In the genomic region with DNA sequence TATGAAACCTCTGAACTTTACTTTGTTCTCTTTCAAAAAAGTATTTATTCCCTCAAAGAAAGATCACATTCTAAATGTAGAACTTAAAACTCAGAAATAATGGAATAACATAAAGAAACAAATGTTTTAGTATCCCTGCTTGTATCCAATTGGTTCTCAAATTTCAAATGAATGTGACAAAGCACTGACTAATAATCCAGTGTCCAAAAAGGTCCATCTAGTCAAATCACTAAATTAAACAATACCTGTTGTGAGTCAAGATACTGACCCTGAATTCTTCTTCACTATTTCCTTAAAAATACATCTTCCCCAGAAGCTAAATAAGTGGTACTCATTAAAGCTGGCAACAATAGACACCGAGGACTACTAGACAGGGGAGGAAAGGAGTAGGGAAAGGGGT, we compare ENCODE assay signal across 27 cellular contexts.
"Had no signal": no experiment of that assay in that cellular context is flagged by ENCODE, and none has a peak within 500 bp of the region (broad histone marks: within the 10 kb centered on the region; RNA-seq: fewer than 3 reads in every experiment).

No MANE protein-coding gene starts in this region.

- H3K9me3 Mint-ChIP-seq: activated naive CD8-positive, alpha-beta T cell treated with anti-CD3 and anti-CD28 coated beads, Interleukin-2, amount 10 ng/mL, durations not matched to agents 7 days and 5 days had no signal

- H3K4me3 Mint-ChIP-seq: activated CD8-positive, alpha-beta T cell treated with anti-CD3 and anti-CD28 coated beads, Interleukin-2, amount 10 ng/mL, durations not matched to agents 7 days and 5 days; activated naive CD8-positive, alpha-beta T cell treated with anti-CD3 and anti-CD28 coated beads, Interleukin-2, amount 10 ng/mL, durations not matched to agents 7 days and 5 days had no signal

- H3K36me3 ChIP-seq: Peyer's patch had no signal

- ATAC-seq: activated CD4-positive, CD25-positive, alpha-beta regulatory T cell treated with anti-CD3 and anti-CD28 coated beads, Interleukin-2, amount 50 U/mL, for 24 hours; activated CD8-positive, alpha-beta T cell treated with anti-CD3 and anti-CD28 coated beads, Interleukin-2, amount 10 ng/mL, durations not matched to agents 7 days and 5 days; body of pancreas; SK-N-SH treated with all-trans-retinoic acid at 6 μM for 48 hours had no signal

- H3K27me3 ChIP-seq: body of pancreas, Peyer's patch, SJCRH30 had no signal

- H3K27ac Mint-ChIP-seq: activated CD8-positive, alpha-beta T cell treated with anti-CD3 and anti-CD28 coated beads, Interleukin-2, amount 10 ng/mL, durations not matched to agents 7 days and 5 days; activated naive CD8-positive, alpha-beta T cell treated with anti-CD3 and anti-CD28 coated beads, Interleukin-2, amount 10 ng/mL, durations not matched to agents 7 days and 5 days had no signal

- H3K4me3 ChIP-seq: body of pancreas, Peyer's patch, SJCRH30 had no signal

- H3K4me1 ChIP-seq: body of pancreas, Peyer's patch, SJCRH30 had no signal

- H3K9me3 ChIP-seq: body of pancreas, Peyer's patch, SJCRH30 had no signal

- DNase-seq: activated CD4-positive, alpha-beta T cell treated with anti-CD3 and anti-CD28 coated beads for 48 hours; activated CD4-positive, alpha-beta T cell treated with anti-CD3 and anti-CD28 coated beads, Interleukin-2, amount 50 U/mL, for 4 hours; activated CD8-positive, alpha-beta memory T cell treated with anti-CD3 and anti-CD28 coated beads, Interleukin-2, amount 50 U/mL, for 48 hours; activated CD8-positive, alpha-beta T cell treated with anti-CD3 and anti-CD28 coated beads, Interleukin-2, amount 10 ng/mL, durations not matched to agents 7 days and 5 days; activated naive CD4-positive, alpha-beta T cell treated with anti-CD3 and anti-CD28 coated beads, Interleukin-2, amount 50 U/mL, for 16 hours; activated naive CD8-positive, alpha-beta T cell treated with anti-CD3 and anti-CD28 coated beads, Interleukin-2, amount 10 ng/mL, durations not matched to agents 7 days and 5 days; activated T-cell treated with anti-CD3 and anti-CD28 coated beads, Interleukin-2, amount 50 U/mL, for 1 hour; aorta; body of pancreas; Kasumi-1; KBM-7; NCI-H1105 treated with DMSO at 0.1 percent for 48 hours; NCI-H1436 treated with DMSO at 0.1 percent for 48 hours; NCI-H187 treated with DMSO at 0.1 percent for 48 hours; NCI-H2081 treated with DMSO at 0.1 percent for 48 hours; NCI-H2171; NCI-H345; NCI-H510A; NCI-H526 treated with DMSO at 0.1 percent for 48 hours; NCI-H82; Peyer's patch; Right ventricle myocardium superior; SJCRH30; SW 1271 had no signal

- H3K27me3 Mint-ChIP-seq: activated naive CD8-positive, alpha-beta T cell treated with anti-CD3 and anti-CD28 coated beads, Interleukin-2, amount 10 ng/mL, durations not matched to agents 7 days and 5 days had no signal

- H3K27ac ChIP-seq: body of pancreas, Peyer's patch, RWPE1, SJCRH30 had no signal
